ENCODE assay signal across 19 cellular contexts in the genomic region with DNA sequence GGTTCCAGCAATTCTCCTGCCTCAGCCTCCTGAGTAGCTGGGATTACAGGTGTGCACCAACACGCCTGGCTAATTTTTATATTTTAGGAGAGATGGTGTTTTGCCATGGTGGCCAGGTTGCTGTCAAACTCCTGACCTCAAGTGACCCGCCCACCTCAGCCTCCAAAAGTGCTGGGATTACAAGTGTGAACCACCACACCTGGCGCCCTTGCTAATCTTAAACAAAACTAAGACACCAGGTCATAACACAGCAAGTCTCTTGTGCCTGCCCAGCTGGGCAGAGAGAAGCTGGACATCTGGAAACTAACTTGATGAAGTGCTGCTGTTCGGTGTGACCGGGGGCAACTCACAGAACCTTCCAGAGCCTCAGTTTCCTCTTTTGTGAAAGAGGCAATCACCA.
DNase-seq lines count a peak whose midpoint lies in the region; TF ChIP-seq lines count a peak whose summit lies in the region.
"Had no signal": no experiment of that assay in that cellular context is flagged by ENCODE, and none has a peak within 500 bp of the region (broad histone marks: within the 10 kb centered on the region; RNA-seq: fewer than 3 reads in every experiment).

No MANE protein-coding gene starts in this region.

- H3K9me3 ChIP-seq in WERI-Rb-1 (ENCODE audit: severe bottlenecking) = no peaks in the 10 kb centered on the region
- H3K9me3 ChIP-seq: A549, BE2C, BLaER1 had no signal

- no peak overlapping the region for H3K4me3 ChIP-seq in WERI-Rb-1 (ENCODE audit: low read depth, low read length)
- H3K4me3 ChIP-seq: A549, BLaER1 had no signal

- no peaks in the 10 kb centered on the region for H3K27me3 ChIP-seq in WERI-Rb-1 (ENCODE audit: insufficient read depth, low read depth, severe bottlenecking)
- H3K27me3 ChIP-seq: BE2C, BLaER1 had no signal

- peak overlapping the region; percentile 68 for H3K27ac ChIP-seq in WERI-Rb-1
- H3K27ac ChIP-seq: 22Rv1, A549 had no signal

- DNase-seq in NCI-H82 (lab: John Stamatoyannopoulos, UW) = peak; percentile 35
- DNase-seq in NCI-H82 treated with DMSO at 0.1 percent for 48 hours (lab: John Stamatoyannopoulos, UW; ENCODE audit: unreplicated experiment) = no peak
- DNase-seq in WERI-Rb-1 = peak; percentile 63
- no peak for DNase-seq in GM03348 (ENCODE audit: low spot score)
- no peak for DNase-seq in NCI-H446 treated with DMSO at 0.1 percent for 48 hours (lab: John Stamatoyannopoulos, UW)
- DNase-seq: BE2C; CD4-positive, alpha-beta memory T cell; CD4-positive, CD25-positive, alpha-beta regulatory T cell; CD8-positive, alpha-beta memory T cell; COR-L47; DMS 273 treated with DMSO at 0.1 percent for 48 hours; DMS153; DMS53; DMS79; DND-41; EL had no signal

- no peak for TF ChIP-seq CTCF in WERI-Rb-1 (IDR thresholded peaks at IDR 0.05; ENCODE audit: low read depth, low read length)

- H3K36me3 ChIP-seq in WERI-Rb-1 = no peaks in the 10 kb centered on the region
- H3K36me3 ChIP-seq: BE2C, BLaER1 had no signal

Comparison
In these comparisons a context has a peak if more than half of its experiments do, and no peak if none do; other contexts are left out.
1. DNase-seq: peak in NCI-H82 (single experiment) and WERI-Rb-1 (single experiment); none in NCI-H82 treated with DMSO at 0.1 percent for 48 hours (single experiment), GM03348 (single experiment) and NCI-H446 treated with DMSO at 0.1 percent for 48 hours (single experiment).